Comparison of ENCODE assay signal across 8 cellular contexts in genomic region chr17:2138768-2139167, GRCh38.
DNase-seq lines count a peak whose midpoint lies in the region; ATAC-seq and TF ChIP-seq lines count a peak whose summit lies in the region.

No MANE protein-coding gene starts in this region.

- peaks cover 21% of the 10 kb centered on the region for H3K4me1 Mint-ChIP-seq in activated CD4-positive, alpha-beta T cell treated with anti-CD3 and anti-CD28 coated beads for 36 hours
- H3K4me1 Mint-ChIP-seq in stimulated activated naive B cell treated with anti-CD40 and anti-IgM and Interleukin-4, amounts not matched to agents 10 μg/mL and 1 μg/mL and 100 μg/mL, for 72 hours = peaks cover 18 to 24% of the 10 kb centered on the region in 2 donors

- no peaks in the 10 kb centered on the region for H3K27me3 Mint-ChIP-seq in activated CD4-positive, alpha-beta T cell treated with anti-CD3 and anti-CD28 coated beads for 36 hours
- no peaks in the 10 kb centered on the region for H3K27me3 Mint-ChIP-seq in stimulated activated naive B cell treated with anti-CD40 and anti-IgM and Interleukin-4, amounts not matched to agents 10 μg/mL and 1 μg/mL and 100 μg/mL, for 72 hours

- peaks cover 2% of the 10 kb centered on the region for H3K36me3 Mint-ChIP-seq in activated CD4-positive, alpha-beta T cell treated with anti-CD3 and anti-CD28 coated beads for 36 hours (ENCODE audit: low read depth)
- H3K36me3 Mint-ChIP-seq in stimulated activated naive B cell treated with anti-CD40 and anti-IgM and Interleukin-4, amounts not matched to agents 10 μg/mL and 1 μg/mL and 100 μg/mL, for 72 hours = peaks cover 6 to 20% of the 10 kb centered on the region in 2 donors

- TF ChIP-seq POLR2A in erythroblast (IDR thresholded peaks at IDR 0.05; ENCODE audit: low read length) = no peak

- no peak for DNase-seq in activated CD4-positive, alpha-beta T cell treated with anti-CD3 and anti-CD28 coated beads for 36 hours
- no peak for DNase-seq in activated CD4-positive, alpha-beta T cell treated with anti-CD3 and anti-CD28 coated beads, Interleukin-2, amount 50 U/mL, for 1 hour
- DNase-seq in NCI-H146 (lab: John Stamatoyannopoulos, UW) (peak; percentile 63), erythroblast (lab: John Stamatoyannopoulos, UW) (peak; percentile 10 to 27), mucosa of gallbladder (ENCODE audit: low spot score) (no peak), activated T-cell treated with anti-CD3 and anti-CD28 coated beads for 4 hours (no peak)
- no peak for DNase-seq in stimulated activated naive B cell treated with anti-CD40 and anti-IgM and Interleukin-4, amounts not matched to agents 10 μg/mL and 1 μg/mL and 100 μg/mL, for 72 hours

- POLR2A ChIA-PET in activated CD4-positive, alpha-beta T cell treated with anti-CD3 and anti-CD28 coated beads for 36 hours (lab: Charles Lee) = no interaction called here

- no peak overlapping the region for H3K4me3 Mint-ChIP-seq in activated CD4-positive, alpha-beta T cell treated with anti-CD3 and anti-CD28 coated beads for 36 hours
- H3K4me3 Mint-ChIP-seq in stimulated activated naive B cell treated with anti-CD40 and anti-IgM and Interleukin-4, amounts not matched to agents 10 μg/mL and 1 μg/mL and 100 μg/mL, for 72 hours = no peak overlapping the region

- no peaks in the 10 kb centered on the region for H3K9me3 Mint-ChIP-seq in activated CD4-positive, alpha-beta T cell treated with anti-CD3 and anti-CD28 coated beads for 36 hours (ENCODE audit: low read depth)
- H3K9me3 Mint-ChIP-seq in stimulated activated naive B cell treated with anti-CD40 and anti-IgM and Interleukin-4, amounts not matched to agents 10 μg/mL and 1 μg/mL and 100 μg/mL, for 72 hours = no peaks in the 10 kb centered on the region

- ATAC-seq in activated CD4-positive, alpha-beta T cell treated with anti-CD3 and anti-CD28 coated beads for 36 hours = no peak
- ATAC-seq in stimulated activated naive B cell treated with anti-CD40 and anti-IgM and Interleukin-4, amounts not matched to agents 10 μg/mL and 1 μg/mL and 100 μg/mL, for 72 hours (replicated peaks) = no peak
- no peak for ATAC-seq in HG02840 (IDR thresholded peaks at IDR 0.05; ENCODE audit: low FRiP score, unreplicated experiment)

- peak overlapping the region; percentile 25 for H3K27ac Mint-ChIP-seq in activated CD4-positive, alpha-beta T cell treated with anti-CD3 and anti-CD28 coated beads for 36 hours
- peak overlapping the region; percentile 51 for H3K27ac Mint-ChIP-seq in stimulated activated naive B cell treated with anti-CD40 and anti-IgM and Interleukin-4, amounts not matched to agents 10 μg/mL and 1 μg/mL and 100 μg/mL, for 72 hours

- intact Hi-C loops in activated CD4-positive, alpha-beta T cell treated with anti-CD3 and anti-CD28 coated beads for 36 hours (cut with DNase I, micrococcal nuclease) = no loop called here

- CTCF ChIA-PET in activated CD4-positive, alpha-beta T cell treated with anti-CD3 and anti-CD28 coated beads for 36 hours (lab: Charles Lee) = interaction anchor here (0.7 to 1.7 kb wide), 3 partner anchors 13 to 69 kb away, joined by 3 to 5 read pairs (median 3); no protein-coding TSS in a partner anchor

Comparison
In these comparisons a context has a peak if more than half of its experiments do, and no peak if none do; other contexts are left out.
1. DNase-seq: peak in NCI-H146 (single experiment) and erythroblast (2 of 2); none in activated CD4-positive, alpha-beta T cell treated with anti-CD3 and anti-CD28 coated beads for 36 hours (single experiment), activated CD4-positive, alpha-beta T cell treated with anti-CD3 and anti-CD28 coated beads, Interleukin-2, amount 50 U/mL, for 1 hour (single experiment), stimulated activated naive B cell treated with anti-CD40 and anti-IgM and Interleukin-4, amounts not matched to agents 10 μg/mL and 1 μg/mL and 100 μg/mL, for 72 hours (single experiment), mucosa of gallbladder (single experiment) and activated T-cell treated with anti-CD3 and anti-CD28 coated beads for 4 hours (single experiment).